In the genomic region with DNA sequence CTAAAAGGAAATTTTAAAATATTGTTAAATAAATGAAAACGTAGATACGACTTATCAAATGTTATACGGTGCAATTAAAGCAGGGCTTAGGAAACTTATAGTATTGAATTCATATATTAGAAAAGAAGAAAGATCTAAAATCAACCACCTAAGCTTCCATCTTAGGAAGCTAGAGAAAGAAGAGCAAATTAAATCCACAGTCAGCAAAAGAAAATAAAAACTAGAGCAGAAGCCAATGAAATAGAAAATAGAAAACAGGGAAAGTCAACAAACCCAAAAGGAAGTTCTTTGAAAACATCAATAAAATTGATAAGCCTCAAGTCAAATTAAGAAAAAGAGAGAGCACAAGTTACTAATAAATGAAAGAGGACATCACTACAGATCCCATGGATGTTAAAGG, we compare ENCODE assay signal across 21 cellular contexts.
"Had no signal": no experiment of that assay in that cellular context is flagged by ENCODE, and none has a peak within 500 bp of the region (broad histone marks: within the 10 kb centered on the region; RNA-seq: fewer than 3 reads in every experiment).

No MANE protein-coding gene starts in this region.

- H3K27ac ChIP-seq: HL-60, KMS-11, RWPE1 had no signal

- H3K9ac ChIP-seq: KMS-11, SK-N-SH had no signal

- H3K4me2 ChIP-seq: KMS-11, SK-N-SH had no signal

- H3K9me3 ChIP-seq: SK-N-SH had no signal

- DNase-seq: Kasumi-1, MM.1S, NCI-H1092 treated with DMSO at 0.1 percent for 48 hours, NCI-H1436, NCI-H187, NCI-H2029, NCI-H2081 treated with DMSO at 0.1 percent for 48 hours, NCI-H2171, NCI-H226, NCI-H446, NCI-H510A, NCI-H524 treated with DMSO at 0.1 percent for 48 hours, NCI-H69, NCI-H774, SHP77, SK-N-SH, SW 1271 had no signal

- FAIRE-seq: HTR-8/SVneo had no signal
